Comparison of ENCODE assay signal across 26 cellular contexts in genomic region chr11:110186456-110186855, GRCh38.
"Had no signal": no experiment of that assay in that cellular context is flagged by ENCODE, and none has a peak within 500 bp of the region (broad histone marks: within the 10 kb centered on the region; RNA-seq: fewer than 3 reads in every experiment).

No MANE protein-coding gene starts in this region.

- H3K27ac Mint-ChIP-seq: activated CD4-positive, alpha-beta memory T cell treated with anti-CD3 and anti-CD28 coated beads, Interleukin-2, amount 10 ng/mL, durations not matched to agents 7 days and 5 days; activated CD4-positive, alpha-beta T cell treated with anti-CD3 and anti-CD28 coated beads for 36 hours; activated naive CD4-positive, alpha-beta T cell treated with anti-CD3 and anti-CD28 coated beads, Interleukin-2, amount 10 ng/mL, durations not matched to agents 7 days and 5 days; activated naive CD8-positive, alpha-beta T cell treated with anti-CD3 and anti-CD28 coated beads for 36 hours; activated T-helper 17 cell treated with anti-CD3 and anti-CD28 coated beads, Interleukin-2, amount 50 U/mL, for 72 hours had no signal

- H3K27me3 ChIP-seq: MG63, SJCRH30 had no signal

- H3K36me3 Mint-ChIP-seq: activated naive CD4-positive, alpha-beta T cell treated with anti-CD3 and anti-CD28 coated beads, Interleukin-2, amount 10 ng/mL, durations not matched to agents 7 days and 5 days; activated naive CD8-positive, alpha-beta T cell treated with anti-CD3 and anti-CD28 coated beads for 36 hours had no signal

- H3K4me3 Mint-ChIP-seq: activated CD4-positive, alpha-beta memory T cell treated with anti-CD3 and anti-CD28 coated beads, Interleukin-2, amount 10 ng/mL, durations not matched to agents 7 days and 5 days; activated CD4-positive, alpha-beta T cell treated with anti-CD3 and anti-CD28 coated beads for 36 hours; activated naive CD4-positive, alpha-beta T cell treated with anti-CD3 and anti-CD28 coated beads, Interleukin-2, amount 10 ng/mL, durations not matched to agents 7 days and 5 days; activated naive CD8-positive, alpha-beta T cell treated with anti-CD3 and anti-CD28 coated beads for 36 hours; activated T-helper 17 cell treated with anti-CD3 and anti-CD28 coated beads, Interleukin-2, amount 50 U/mL, for 72 hours had no signal

- H3K9me3 ChIP-seq: MG63, SJCRH30, SK-N-SH had no signal

- H3K9me3 Mint-ChIP-seq: activated CD4-positive, alpha-beta memory T cell treated with anti-CD3 and anti-CD28 coated beads, Interleukin-2, amount 10 ng/mL, durations not matched to agents 7 days and 5 days; activated naive CD4-positive, alpha-beta T cell treated with anti-CD3 and anti-CD28 coated beads, Interleukin-2, amount 10 ng/mL, durations not matched to agents 7 days and 5 days; activated naive CD8-positive, alpha-beta T cell treated with anti-CD3 and anti-CD28 coated beads for 36 hours; activated T-helper 17 cell treated with anti-CD3 and anti-CD28 coated beads, Interleukin-2, amount 50 U/mL, for 72 hours had no signal

- H3K4me1 ChIP-seq: SJCRH30 had no signal

- H3K36me3 ChIP-seq: MG63, SJCRH30, WERI-Rb-1 had no signal

- H3K27me3 Mint-ChIP-seq: activated CD4-positive, alpha-beta T cell treated with anti-CD3 and anti-CD28 coated beads for 36 hours; activated naive CD4-positive, alpha-beta T cell treated with anti-CD3 and anti-CD28 coated beads, Interleukin-2, amount 10 ng/mL, durations not matched to agents 7 days and 5 days had no signal

- H3K27ac ChIP-seq: KMS-11, SJCRH30, WERI-Rb-1 had no signal

- ATAC-seq: activated CD4-positive, alpha-beta T cell treated with anti-CD3 and anti-CD28 coated beads for 36 hours; activated T-helper 17 cell treated with anti-CD3 and anti-CD28 coated beads, Interleukin-2, amount 50 U/mL, for 72 hours; Panc1 had no signal

- H3K4me3 ChIP-seq: MG63, SJCRH30 had no signal

- H3K4me1 Mint-ChIP-seq: activated CD4-positive, alpha-beta memory T cell treated with anti-CD3 and anti-CD28 coated beads, Interleukin-2, amount 10 ng/mL, durations not matched to agents 7 days and 5 days; activated CD4-positive, alpha-beta T cell treated with anti-CD3 and anti-CD28 coated beads for 36 hours; activated naive CD4-positive, alpha-beta T cell treated with anti-CD3 and anti-CD28 coated beads, Interleukin-2, amount 10 ng/mL, durations not matched to agents 7 days and 5 days; activated T-helper 17 cell treated with anti-CD3 and anti-CD28 coated beads, Interleukin-2, amount 50 U/mL, for 72 hours had no signal

- DNase-seq: activated CD4-positive, alpha-beta memory T cell treated with anti-CD3 and anti-CD28 coated beads, Interleukin-2, amount 10 ng/mL, durations not matched to agents 7 days and 5 days; activated CD4-positive, alpha-beta T cell treated with anti-CD3 and anti-CD28 coated beads for 36 hours; activated CD4-positive, alpha-beta T cell treated with anti-CD3 and anti-CD28 coated beads, Interleukin-2, amount 50 U/mL, for 1 hour; activated gamma-delta T cell; activated naive CD4-positive, alpha-beta T cell treated with anti-CD3 and anti-CD28 coated beads, Interleukin-2, amount 10 ng/mL, durations not matched to agents 7 days and 5 days; activated naive CD8-positive, alpha-beta T cell treated with anti-CD3 and anti-CD28 coated beads for 36 hours; activated T-cell treated with anti-CD3 and anti-CD28 coated beads for 4 hours; activated T-cell treated with anti-CD3 and anti-CD28 coated beads, Interleukin-2, amount 50 U/mL, for 48 hours; central memory CD4-positive, alpha-beta T cell; MG63; NCI-H1105 treated with DMSO at 0.1 percent for 48 hours; NCI-H1436 treated with DMSO at 0.1 percent for 48 hours; NCI-H187; NCI-H2081; NCI-H510A treated with DMSO at 0.1 percent for 48 hours; NK-92 treated with Interleukin-12 subunit alpha and Interleukin-12 subunit beta, amount 100 ng/mL, for 24 hours; OCI-M1; Right ventricle myocardium superior; RPMI8226; SJCRH30; SK-N-SH; T-helper 1 cell; WERI-Rb-1 had no signal
